Comparison of ENCODE assay signal across 15 cellular contexts in genomic region chr2:165601866-165602636, GRCh38.
DNase-seq lines count a peak whose midpoint lies in the region; ATAC-seq and TF ChIP-seq lines count a peak whose summit lies in the region.
"Had no signal": no experiment of that assay in that cellular context is flagged by ENCODE, and none has a peak within 500 bp of the region (broad histone marks: within the 10 kb centered on the region; RNA-seq: fewer than 3 reads in every experiment).

No MANE protein-coding gene starts in this region.

- no peak overlapping the region for H3K4me3 ChIP-seq in cardiac fibroblast (replicated peaks in 1 of 2; ENCODE audit: low read depth in 2 of 2, low read length in 2 of 2)
- H3K4me3 ChIP-seq: BLaER1, HAP-1 had no signal

- no peaks in the 10 kb centered on the region for H3K27me3 Mint-ChIP-seq in CD4-positive, alpha-beta T cell
- no peaks in the 10 kb centered on the region for H3K27me3 Mint-ChIP-seq in activated naive CD8-positive, alpha-beta T cell treated with anti-CD3 and anti-CD28 coated beads, Interleukin-2, amount 50 U/mL, for 24 hours

- CTCF ChIA-PET in CD4-positive, alpha-beta T cell (lab: Charles Lee) = no interaction called here

- H3K36me3 Mint-ChIP-seq in CD4-positive, alpha-beta T cell (ENCODE audit: low read depth) = no peaks in the 10 kb centered on the region
- no peaks in the 10 kb centered on the region for H3K36me3 Mint-ChIP-seq in activated naive CD8-positive, alpha-beta T cell treated with anti-CD3 and anti-CD28 coated beads, Interleukin-2, amount 50 U/mL, for 24 hours (ENCODE audit: low read depth)

- H3K27ac Mint-ChIP-seq in CD4-positive, alpha-beta T cell = no peak overlapping the region
- H3K27ac Mint-ChIP-seq in activated naive CD8-positive, alpha-beta T cell treated with anti-CD3 and anti-CD28 coated beads, Interleukin-2, amount 50 U/mL, for 24 hours = no peak overlapping the region
- H3K27ac Mint-ChIP-seq: endodermal cell; T-helper 2 cell treated with Interferon-gamma antibody and Interleukin-4, amounts not matched to agents 5 μg/mL and 100 μg/mL, for 36 hours had no signal

- intact Hi-C loops in CD4-positive, alpha-beta T cell (cut with DNase I, micrococcal nuclease) = no loop called here

- H3K4me1 Mint-ChIP-seq in CD4-positive, alpha-beta T cell (ENCODE audit: low read depth) = no peaks in the 10 kb centered on the region
- H3K4me1 Mint-ChIP-seq in activated naive CD8-positive, alpha-beta T cell treated with anti-CD3 and anti-CD28 coated beads, Interleukin-2, amount 50 U/mL, for 24 hours = no peaks in the 10 kb centered on the region
- H3K4me1 Mint-ChIP-seq: endodermal cell had no signal

- no peaks in the 10 kb centered on the region for H3K9me3 Mint-ChIP-seq in CD4-positive, alpha-beta T cell
- no peaks in the 10 kb centered on the region for H3K9me3 Mint-ChIP-seq in activated naive CD8-positive, alpha-beta T cell treated with anti-CD3 and anti-CD28 coated beads, Interleukin-2, amount 50 U/mL, for 24 hours
- H3K9me3 Mint-ChIP-seq: endodermal cell; T-helper 2 cell treated with Interferon-gamma antibody and Interleukin-4, amounts not matched to agents 5 μg/mL and 100 μg/mL, for 36 hours had no signal

- TF ChIP-seq CTCF in cardiac fibroblast (IDR thresholded peaks at IDR 0.05; ENCODE audit: low read depth, low read length) = no peak
- TF ChIP-seq CTCF in CD4-positive, alpha-beta T cell (IDR thresholded peaks at IDR 0.05) = no peak

- DNase-seq in AG08396 (ENCODE audit: low spot score) (peak; percentile 11), LHCN-M2 (ENCODE audit: low read depth) (peak; percentile 64), cardiac fibroblast (ENCODE audit: low read depth in 2 of 2) (peak; percentile 80 to 86), kidney tubule cell (ENCODE audit: low spot score) (peak; percentile 14), cerebellar cortex (ENCODE audit: low spot score) (no peak)
- no peak for DNase-seq in CD4-positive, alpha-beta T cell
- no peak for DNase-seq in activated naive CD8-positive, alpha-beta T cell treated with anti-CD3 and anti-CD28 coated beads, Interleukin-2, amount 50 U/mL, for 24 hours
- DNase-seq: endodermal cell; NCI-H1092 treated with DMSO at 0.1 percent for 48 hours; stimulated activated CD4-positive, alpha-beta T cell treated with anti-CD3 and anti-CD28 coated beads, Interleukin-2, amount 100 ng/mL, for 48 hours had no signal

- H3K27me3 ChIP-seq in CD4-positive, alpha-beta T cell (ENCODE audit: control insufficient read depth, insufficient read depth, low read length) = no peaks in the 10 kb centered on the region
- H3K27me3 ChIP-seq: BLaER1, neutrophil had no signal

- ATAC-seq in CD4-positive, alpha-beta T cell (ENCODE audit: poor library complexity) = no peak
- ATAC-seq in HG03045 (IDR thresholded peaks at IDR 0.05; ENCODE audit: unreplicated experiment) = no peak
- no peak for ATAC-seq in activated naive CD8-positive, alpha-beta T cell treated with anti-CD3 and anti-CD28 coated beads, Interleukin-2, amount 50 U/mL, for 24 hours

- no peak overlapping the region for H3K4me3 Mint-ChIP-seq in CD4-positive, alpha-beta T cell
- no peak overlapping the region for H3K4me3 Mint-ChIP-seq in activated naive CD8-positive, alpha-beta T cell treated with anti-CD3 and anti-CD28 coated beads, Interleukin-2, amount 50 U/mL, for 24 hours
- H3K4me3 Mint-ChIP-seq: endodermal cell; T-helper 2 cell treated with Interferon-gamma antibody and Interleukin-4, amounts not matched to agents 5 μg/mL and 100 μg/mL, for 36 hours had no signal

- POLR2A ChIA-PET in CD4-positive, alpha-beta T cell (lab: Charles Lee) = no interaction called here

- no peaks in the 10 kb centered on the region for H3K9me3 ChIP-seq in CD4-positive, alpha-beta T cell (ENCODE audit: control insufficient read depth, low read length)
- H3K9me3 ChIP-seq: BLaER1, HAP-1, neutrophil had no signal

- no peak overlapping the region for H3K27ac ChIP-seq in CD4-positive, alpha-beta T cell (ENCODE audit: low read depth, low read length)
- H3K27ac ChIP-seq: BLaER1, neutrophil had no signal

Comparison
In these comparisons a context has a peak if more than half of its experiments do, and no peak if none do; other contexts are left out.
1. DNase-seq: peak in AG08396 (single experiment), LHCN-M2 (single experiment), cardiac fibroblast (2 of 2) and kidney tubule cell (single experiment); none in cerebellar cortex (single experiment), CD4-positive, alpha-beta T cell (0 of 10) and activated naive CD8-positive, alpha-beta T cell treated with anti-CD3 and anti-CD28 coated beads, Interleukin-2, amount 50 U/mL, for 24 hours (single experiment).